ENCODE assay signal across 2 cellular contexts in the genomic region with DNA sequence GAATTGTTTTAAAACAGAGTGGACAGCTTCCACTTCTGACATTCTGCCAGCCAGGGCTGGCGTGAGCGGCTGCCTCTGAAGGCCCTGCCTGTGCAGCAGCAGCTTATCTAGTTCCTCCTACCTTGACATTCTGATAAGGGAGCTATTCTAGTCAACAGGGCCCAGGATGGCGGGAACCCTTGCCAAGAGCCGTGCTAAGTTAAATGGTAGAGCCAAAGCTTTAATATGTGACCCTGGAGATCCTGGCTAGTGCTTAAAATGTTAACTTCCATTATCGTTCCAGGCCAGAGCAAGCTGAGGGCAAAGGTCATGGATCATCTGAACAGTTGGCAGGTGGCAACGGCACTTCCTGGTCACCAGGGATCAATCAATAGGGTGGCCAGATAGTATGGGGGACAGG.
TF ChIP-seq lines count a peak whose summit lies in the region.

No MANE protein-coding gene starts in this region.

TF ChIP-seq in endothelial cell of umbilical vein, 7 proteins besides CTCF, POLR2A, EP300 and RAD21:
- TF ChIP-seq GATA2 (IDR thresholded peaks at IDR 0.05; ENCODE audit: insufficient read depth, insufficient read length, low read depth, low read length) (no peak), EZH2 (IDR thresholded peaks at IDR 0.05; ENCODE audit: borderline replicate concordance, low read depth, low read length, severe bottlenecking) (no peak), FOS (IDR thresholded peaks at IDR 0.05; ENCODE audit: borderline replicate concordance, insufficient read depth, low read length) (no peak), MYC (IDR thresholded peaks at IDR 0.05; ENCODE audit: low read depth, low read length) (no peak), JUN (IDR thresholded peaks at IDR 0.05; ENCODE audit: borderline replicate concordance, insufficient read depth, insufficient read length, low read depth) (no peak), POLR2AphosphoS5 (IDR thresholded peaks at IDR 0.05; ENCODE audit: insufficient read depth, low read depth, low read length) (no peak)
- TF ChIP-seq, protein P1, sequence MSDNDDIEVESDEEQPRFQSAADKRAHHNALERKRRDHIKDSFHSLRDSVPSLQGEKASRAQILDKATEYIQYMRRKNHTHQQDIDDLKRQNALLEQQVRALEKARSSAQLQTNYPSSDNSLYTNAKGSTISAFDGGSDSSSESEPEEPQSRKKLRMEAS (IDR thresholded peaks at IDR 0.05; ENCODE audit: insufficient read depth, insufficient read length), result no peak

TF ChIP-seq in HepG2, 621 proteins besides CTCF, POLR2A, EP300 and RAD21:
- TF ChIP-seq ZIK1 (CRISPR knock-in tag; IDR thresholded peaks at IDR 0.05; ENCODE audit: borderline replicate concordance, low read depth), result no peak
- no peak for TF ChIP-seq NFE2 (CRISPR knock-in tag; IDR thresholded peaks at IDR 0.05)
- TF ChIP-seq ELF3 (CRISPR knock-in tag; IDR thresholded peaks at IDR 0.05), result 0 out of 2 replicates have a peak, but pooled peaks have one; percentile 49
- peak; percentile 28; the same call in 1 of the 2 replicates for TF ChIP-seq ETV5 (CRISPR knock-in tag; IDR thresholded peaks at IDR 0.05; ENCODE audit: borderline replicate concordance)
- TF ChIP-seq NR2F1 (CRISPR knock-in tag; IDR thresholded peaks at IDR 0.05), result peak in 1 of 2 experiments; percentile 28; a peak in 1 of 4 replicates
- no peak for TF ChIP-seq MLLT10 (CRISPR knock-in tag; IDR thresholded peaks at IDR 0.05)
- TF ChIP-seq TBX2 (CRISPR knock-in tag; IDR thresholded peaks at IDR 0.05; ENCODE audit: borderline replicate concordance), result peak; percentile 21; the same call in 1 of the 2 replicates
- TF ChIP-seq ELF1 (CRISPR knock-in tag; IDR thresholded peaks at IDR 0.05), result peak; percentile 70
- TF ChIP-seq SALL1 (CRISPR knock-in tag; IDR thresholded peaks at IDR 0.05), result peak; percentile 16; the same call in 1 of the 2 replicates
- TF ChIP-seq HNF4A (CRISPR knock-in tag; IDR thresholded peaks at IDR 0.05), result peak; percentile 49; the same call in 1 of the 2 replicates
- peak; percentile 42 for TF ChIP-seq NR2F6 (IDR thresholded peaks at IDR 0.05)
- TF ChIP-seq NR2F6 (CRISPR knock-in tag; IDR thresholded peaks at IDR 0.05), result peak; percentile 56
- peak; percentile 63; the same call in 1 of the 2 replicates for TF ChIP-seq NR2C2 (CRISPR knock-in tag; IDR thresholded peaks at IDR 0.05; ENCODE audit: borderline replicate concordance)
